8 cellular contexts compared by ENCODE assay signal in genomic region chr1:151510957-151511635, GRCh38. TPM values are rescaled to one million over a fixed set of nuclear protein-coding genes. Genes with fewer than 3 reads are reported as not detected.
DNase-seq lines count a peak whose midpoint lies in the region; ATAC-seq and TF ChIP-seq lines count a peak whose summit lies in the region.

TSS of gene CGN (plus strand) at chr1:151511387. CDS start at chr1:151518520, 7,133 bp downstream.

- 1% methylated on average over 20 to 46 of the region's 68 CpGs for WGBS in lower leg skin, 2 donors

- TF ChIP-seq POLR2A in GM19193 (IDR thresholded peaks at IDR 0.05; ENCODE audit: extremely low read depth, insufficient read depth, insufficient read length) = peak; percentile 15
- TF ChIP-seq POLR2A in lower leg skin (IDR thresholded peaks at IDR 0.05) = no peak

- POLR2A ChIA-PET in AG04449 (lab: Yijun Ruan, JAX) = interaction anchor here (0.6 kb wide), 1 partner anchor 490 kb away, joined by 3 read pairs; no protein-coding TSS in a partner anchor

- TF ChIP-seq CTCF in AG04449 (IDR thresholded peaks at IDR 0.05; ENCODE audit: insufficient read depth, low read length, missing control alignments) (no peak), lower leg skin (IDR thresholded peaks at IDR 0.05) (no peak)

- H3K4me3 ChIP-seq in AG04449 (ENCODE audit: low read depth, low read length) (peak within 1 kb of the TSS; percentile 54), lower leg skin (ENCODE audit: low read depth, poor library complexity, severe bottlenecking) (peak within 1 kb of the TSS; percentile 28)

- no peak for DNase-seq in AG04449 (ENCODE audit: low read depth, low spot score)
- DNase-seq in NCI-H69 (lab: John Stamatoyannopoulos, UW) = peak; percentile 99
- DNase-seq in activated CD4-positive, alpha-beta T cell treated with anti-CD3 and anti-CD28 coated beads, Interleukin-2, amount 50 U/mL, for 48 hours = peak; percentile 86 to 87
- peak; percentile 63 to 91 for DNase-seq in dermis microvascular lymphatic vessel endothelial cell (ENCODE audit: low read depth in 2 of 2)
- DNase-seq in lower leg skin (ENCODE audit: low spot score in 2 of 2) = peak; percentile 71 to 96
- DNase-seq in stimulated activated CD4-positive, alpha-beta T cell treated with anti-CD3 and anti-CD28 coated beads, Interleukin-4, amount 100 ng/mL, for 1 hour = peak; percentile 87

- CTCF ChIA-PET in AG04449 (lab: Yijun Ruan, JAX) = interaction anchor here (0.7 to 1.6 kb wide), 5 partner anchors 9 to 246 kb away, joined by 3 to 4 read pairs (median 3); no protein-coding TSS in a partner anchor

- intact Hi-C loops in lower leg skin (cut with DNase I; ENCODE audit: low total_unique reads) = no loop called here

- peak; percentile 72 for ATAC-seq in HG03520 (IDR thresholded peaks at IDR 0.05; ENCODE audit: unreplicated experiment)

RNA-seq across cellular contexts. Expression of gene CGN, which starts in this region (rescaled TPM):
- 0.13 TPM in 2 replicates for total RNA-seq in dermis microvascular lymphatic vessel endothelial cell
- 10 to 100 TPM; 33.6 to 71.0 (median 44.6) TPM for total RNA-seq in lower leg skin

Comparison
In these comparisons a context has a peak if more than half of its experiments do, and no peak if none do; other contexts are left out.
1. RNA of gene CGN (total RNA-seq): 33.6 to 71.0 TPM in lower leg skin; 0.13 TPM in dermis microvascular lymphatic vessel endothelial cell; every median in the first group is over 10 times any median in the second.
2. Peak in DNase-seq in dermis microvascular lymphatic vessel endothelial cell; RNA of the gene not detected or under 1 TPM.